Comparison of ENCODE assay signal across 8 cellular contexts in the genomic region with DNA sequence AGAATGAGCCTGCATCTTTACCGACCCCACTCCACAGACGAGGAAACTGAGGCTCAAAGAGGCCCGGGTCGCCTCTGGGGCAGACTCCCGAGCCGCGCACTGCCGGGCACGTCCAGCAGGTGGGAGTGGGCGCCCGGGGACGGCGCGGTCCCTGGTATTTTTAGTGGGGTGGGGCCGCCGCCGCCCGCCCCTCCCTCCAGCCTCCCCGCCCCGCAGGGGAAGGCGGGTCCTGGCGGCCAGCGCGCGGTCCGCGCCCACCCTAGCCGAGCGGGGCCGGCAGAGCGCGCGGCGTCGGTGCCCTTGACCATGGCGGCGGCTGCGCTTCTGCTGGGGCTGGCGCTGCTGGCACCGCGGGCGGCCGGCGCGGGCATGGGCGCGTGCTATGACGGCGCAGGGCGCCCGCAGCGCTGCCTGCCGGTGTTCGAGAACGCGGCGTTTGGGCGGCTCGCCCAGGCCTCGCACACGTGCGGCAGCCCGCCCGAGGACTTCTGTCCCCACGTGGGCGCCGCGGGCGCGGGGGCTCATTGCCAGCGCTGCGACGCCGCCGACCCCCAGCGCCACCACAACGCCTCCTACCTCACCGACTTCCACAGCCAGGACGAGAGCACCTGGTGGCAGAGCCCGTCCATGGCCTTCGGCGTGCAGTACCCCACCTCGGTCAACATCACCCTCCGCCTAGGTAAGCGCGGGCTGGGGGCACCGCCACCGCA. TPM values are rescaled to one million over a fixed set of nuclear protein-coding genes. Genes with fewer than 3 reads are reported as not detected.
DNase-seq lines count a peak whose midpoint lies in the region; ATAC-seq, FAIRE-seq and TF ChIP-seq lines count a peak whose summit lies in the region.

A gene (plus strand): TSS at position 266 of the 710 bp plus-strand sequence. CDS start 41 bp downstream, at position 307.

- peak; percentile 27 for TF ChIP-seq CTCF in kidney (IDR thresholded peaks at IDR 0.05; ENCODE audit: borderline replicate concordance, extremely low read depth, insufficient read depth)
- TF ChIP-seq CTCF in upper lobe of right lung (IDR thresholded peaks at IDR 0.05), result peak; percentile 40

- H3K4me1 ChIP-seq in kidney (ENCODE audit: control insufficient read depth in 1 of 2, insufficient read depth in 1 of 2, low read depth in 1 of 2, low read length in 2 of 2), result peaks cover 0 to 2% of the 10 kb centered on the region in 2 donors
- peaks cover 3% of the 10 kb centered on the region for H3K4me1 ChIP-seq in upper lobe of right lung

- H3K9me3 ChIP-seq in kidney (ENCODE audit: control insufficient read depth in 1 of 2, low read length in 2 of 2) (no peaks in the 10 kb centered on the region), upper lobe of right lung (no peaks in the 10 kb centered on the region)

- H3K27me3 ChIP-seq in upper lobe of right lung, result peaks cover 35% of the 10 kb centered on the region

- CTCF ChIA-PET in activated naive CD4-positive, alpha-beta T cell treated with anti-CD3 and anti-CD28 coated beads for 36 hours (lab: Charles Lee), result no interaction called here

- FAIRE-seq in kidney (lab: Jason Lieb, UNC), result no peak

- H3K4me3 ChIP-seq in kidney (ENCODE audit: low read length in 2 of 2), result peak within 1 kb of the TSS in 1 of 2 donors; percentile 25
- H3K4me3 ChIP-seq in upper lobe of right lung, result peak within 1 kb of the TSS; percentile 23

- no peaks in the 10 kb centered on the region for H3K36me3 ChIP-seq in kidney (ENCODE audit: control insufficient read depth in 1 of 2, insufficient read depth in 2 of 2, low read length in 2 of 2)
- H3K36me3 ChIP-seq in upper lobe of right lung, result no peaks in the 10 kb centered on the region

- DNase-seq in activated naive CD4-positive, alpha-beta T cell treated with anti-CD3 and anti-CD28 coated beads for 36 hours, result no peak
- DNase-seq in activated naive CD4-positive, alpha-beta T cell (lab: John Stamatoyannopoulos, UW), result no peak
- DNase-seq in activated naive CD8-positive, alpha-beta T cell treated with anti-CD3 and anti-CD28 coated beads for 36 hours, result peak; percentile 19
- DNase-seq in kidney (peak; percentile 78), upper lobe of right lung (no peak), NCI-H1436 treated with DMSO at 0.1 percent for 48 hours (lab: John Stamatoyannopoulos, UW) (no peak)

- ATAC-seq in upper lobe of right lung, result peak; percentile 34
- ATAC-seq in GM18517 (IDR thresholded peaks at IDR 0.05; ENCODE audit: unreplicated experiment), result no peak
- ATAC-seq in GM21390 (IDR thresholded peaks at IDR 0.05; ENCODE audit: unreplicated experiment), result no peak

- no peak within 1 kb of the TSS for H3K27ac Mint-ChIP-seq in activated naive CD4-positive, alpha-beta T cell treated with anti-CD3 and anti-CD28 coated beads for 36 hours
- H3K27ac Mint-ChIP-seq in activated naive CD8-positive, alpha-beta T cell treated with anti-CD3 and anti-CD28 coated beads for 36 hours, result no peak within 1 kb of the TSS

- no peaks in the 10 kb centered on the region for H3K36me3 Mint-ChIP-seq in activated naive CD4-positive, alpha-beta T cell treated with anti-CD3 and anti-CD28 coated beads for 36 hours (ENCODE audit: low read depth)
- H3K36me3 Mint-ChIP-seq in activated naive CD8-positive, alpha-beta T cell treated with anti-CD3 and anti-CD28 coated beads for 36 hours, result no peaks in the 10 kb centered on the region

- H3K27ac ChIP-seq in kidney (ENCODE audit: low read depth in 2 of 2, low read length in 2 of 2), result no peak within 1 kb of the TSS
- no peak within 1 kb of the TSS for H3K27ac ChIP-seq in upper lobe of right lung

- peak within 1 kb of the TSS; percentile 15 for H3K4me3 Mint-ChIP-seq in activated naive CD4-positive, alpha-beta T cell treated with anti-CD3 and anti-CD28 coated beads for 36 hours
- no peak within 1 kb of the TSS for H3K4me3 Mint-ChIP-seq in activated naive CD8-positive, alpha-beta T cell treated with anti-CD3 and anti-CD28 coated beads for 36 hours

- H3K27me3 Mint-ChIP-seq in activated naive CD4-positive, alpha-beta T cell treated with anti-CD3 and anti-CD28 coated beads for 36 hours (ENCODE audit: low read depth), result peaks cover 23% of the 10 kb centered on the region
- H3K27me3 Mint-ChIP-seq in activated naive CD8-positive, alpha-beta T cell treated with anti-CD3 and anti-CD28 coated beads for 36 hours, result peaks cover 46% of the 10 kb centered on the region

- no peak within 1 kb of the TSS for H3K9ac ChIP-seq in kidney (ENCODE audit: low read length in 2 of 2)

- H3K4me1 Mint-ChIP-seq in activated naive CD4-positive, alpha-beta T cell treated with anti-CD3 and anti-CD28 coated beads for 36 hours (ENCODE audit: low read depth), result peaks cover 3% of the 10 kb centered on the region
- no peaks in the 10 kb centered on the region for H3K4me1 Mint-ChIP-seq in activated naive CD8-positive, alpha-beta T cell treated with anti-CD3 and anti-CD28 coated beads for 36 hours

- no peaks in the 10 kb centered on the region for H3K9me3 Mint-ChIP-seq in activated naive CD4-positive, alpha-beta T cell treated with anti-CD3 and anti-CD28 coated beads for 36 hours
- H3K9me3 Mint-ChIP-seq in activated naive CD8-positive, alpha-beta T cell treated with anti-CD3 and anti-CD28 coated beads for 36 hours, result no peaks in the 10 kb centered on the region

- intact Hi-C loops in activated naive CD4-positive, alpha-beta T cell treated with anti-CD3 and anti-CD28 coated beads for 36 hours (cut with micrococcal nuclease), result loop anchor here (2.0 kb wide), 1 partner anchor 38 kb away; no protein-coding TSS in a partner anchor
- intact Hi-C loops in kidney (cut with DNase I), result no loop called here
- intact Hi-C loops in upper lobe of right lung (cut with DNase I), result no loop called here

RNA-seq across cellular contexts. Expression of the gene that starts here (rescaled TPM):
- under 1 TPM; 0.69 to 0.98 TPM for total RNA-seq in activated naive CD4-positive, alpha-beta T cell treated with anti-CD3 and anti-CD28 coated beads for 36 hours
- total RNA-seq in activated naive CD8-positive, alpha-beta T cell treated with anti-CD3 and anti-CD28 coated beads for 36 hours, result under 1 TPM; 0.56 to 0.91 TPM
- total RNA-seq in kidney (13.8 TPM), upper lobe of right lung (28.5 TPM)
- 13.4 TPM for polyA plus RNA-seq in kidney (ENCODE audit: insufficient read depth, low read depth, low replicate concordance)

Comparison
In these comparisons a context has a peak if more than half of its experiments do, and no peak if none do; other contexts are left out.
1. Peak in DNase-seq in activated naive CD8-positive, alpha-beta T cell treated with anti-CD3 and anti-CD28 coated beads for 36 hours; RNA of the gene not detected or under 1 TPM.